2 cellular contexts compared by ENCODE assay signal in genomic region chr16:2819179-2819938, GRCh38.
TF ChIP-seq lines count a peak whose summit lies in the region.

No MANE protein-coding gene starts in this region.

TF ChIP-seq in HEK293, 187 proteins besides CTCF, POLR2A, EP300 and RAD21:
- TF ChIP-seq KLF16 (tag by site-specific recombination; IDR thresholded peaks at IDR 0.05) (no peak), EGR2 (tag by site-specific recombination; IDR thresholded peaks at IDR 0.05; ENCODE audit: low read depth) (peak; percentile 85), ZFHX2 (tag by site-specific recombination; conservative IDR thresholded peaks at IDR 0.05) (peak; percentile 75)
TF ChIP-seq in HEK293: peak in this region for 2.

TF ChIP-seq in HepG2, 621 proteins besides CTCF, POLR2A, EP300 and RAD21:
- peak; percentile 50; the same call in 1 of the 2 replicates for TF ChIP-seq ZNF629 (CRISPR knock-in tag; conservative IDR thresholded peaks at IDR 0.05)
- no peak for TF ChIP-seq ZNF672 (CRISPR knock-in tag; IDR thresholded peaks at IDR 0.05)
